ENCODE assay signal across 2 cellular contexts in the genomic region with DNA sequence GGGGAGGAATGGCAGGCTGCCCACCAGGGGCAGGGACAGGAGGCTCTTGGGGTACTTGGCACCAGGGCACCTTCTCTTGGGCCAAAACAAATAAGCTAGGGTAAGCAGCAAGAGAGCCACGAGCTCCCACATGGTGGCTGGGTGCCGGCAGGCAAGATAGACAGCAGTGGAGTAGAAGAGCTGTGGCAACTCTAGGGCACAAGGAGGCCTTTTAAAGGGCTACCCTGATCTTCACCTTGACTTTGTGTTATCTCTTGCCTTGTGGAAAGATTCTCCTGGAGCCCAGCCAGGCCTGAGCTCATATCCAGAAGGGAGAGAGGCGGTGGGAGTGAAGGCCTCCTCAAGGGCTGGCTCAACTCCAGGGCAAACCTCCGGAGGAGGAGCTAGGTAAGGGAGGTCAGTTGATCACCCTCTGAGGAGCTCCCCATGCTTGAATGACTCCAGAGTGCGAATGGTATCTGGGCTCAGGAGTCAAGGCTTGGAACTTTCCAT.
TF ChIP-seq lines count a peak whose summit lies in the region.

A gene with protein sequence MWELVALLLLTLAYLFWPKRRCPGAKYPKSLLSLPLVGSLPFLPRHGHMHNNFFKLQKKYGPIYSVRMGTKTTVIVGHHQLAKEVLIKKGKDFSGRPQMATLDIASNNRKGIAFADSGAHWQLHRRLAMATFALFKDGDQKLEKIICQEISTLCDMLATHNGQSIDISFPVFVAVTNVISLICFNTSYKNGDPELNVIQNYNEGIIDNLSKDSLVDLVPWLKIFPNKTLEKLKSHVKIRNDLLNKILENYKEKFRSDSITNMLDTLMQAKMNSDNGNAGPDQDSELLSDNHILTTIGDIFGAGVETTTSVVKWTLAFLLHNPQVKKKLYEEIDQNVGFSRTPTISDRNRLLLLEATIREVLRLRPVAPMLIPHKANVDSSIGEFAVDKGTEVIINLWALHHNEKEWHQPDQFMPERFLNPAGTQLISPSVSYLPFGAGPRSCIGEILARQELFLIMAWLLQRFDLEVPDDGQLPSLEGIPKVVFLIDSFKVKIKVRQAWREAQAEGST (minus strand): TSS at position 184 of the 492 bp plus-strand sequence. CDS start 52 bp downstream, at position 132.

TF ChIP-seq in liver, 16 proteins besides CTCF, POLR2A, EP300 and RAD21:
- TF ChIP-seq FOXA2 (IDR thresholded peaks at IDR 0.05): no peak
- no peak for TF ChIP-seq NR2F2 (IDR thresholded peaks at IDR 0.05)
- TF ChIP-seq HNF4G (IDR thresholded peaks at IDR 0.05): no peak
- TF ChIP-seq, protein P1, sequence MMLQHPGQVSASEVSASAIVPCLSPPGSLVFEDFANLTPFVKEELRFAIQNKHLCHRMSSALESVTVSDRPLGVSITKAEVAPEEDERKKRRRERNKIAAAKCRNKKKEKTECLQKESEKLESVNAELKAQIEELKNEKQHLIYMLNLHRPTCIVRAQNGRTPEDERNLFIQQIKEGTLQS (IDR thresholded peaks at IDR 0.05): no peak
- no peak for TF ChIP-seq YY1 (IDR thresholded peaks at IDR 0.05)
- TF ChIP-seq SP1 (IDR thresholded peaks at IDR 0.05): peak; percentile 13
- TF ChIP-seq HNF4A (conservative IDR thresholded peaks at IDR 0.05): peak in 1 of 2 donors; percentile 26
- no peak for TF ChIP-seq RXRA (IDR thresholded peaks at IDR 0.05)

TF ChIP-seq in HepG2, 621 proteins besides CTCF, POLR2A, EP300 and RAD21:
- TF ChIP-seq ARNTL (CRISPR knock-in tag; IDR thresholded peaks at IDR 0.05): no peak
- TF ChIP-seq TEAD3 (CRISPR knock-in tag; optimal IDR thresholded peaks at IDR 0.05; ENCODE audit: borderline replicate concordance): no peak
- no peak for TF ChIP-seq NFRKB (IDR thresholded peaks at IDR 0.05)
- no peak for TF ChIP-seq ZNF292 (CRISPR knock-in tag; IDR thresholded peaks at IDR 0.05; ENCODE audit: borderline replicate concordance, low read depth)
- no peak for TF ChIP-seq SKI (IDR thresholded peaks at IDR 0.05; ENCODE audit: partially characterized antibody)
- no peak for TF ChIP-seq HNRNPL (IDR thresholded peaks at IDR 0.05; ENCODE audit: low read depth, low read length)
- no peak for TF ChIP-seq ZNF547 (CRISPR knock-in tag; IDR thresholded peaks at IDR 0.05)
- TF ChIP-seq, protein P2, sequence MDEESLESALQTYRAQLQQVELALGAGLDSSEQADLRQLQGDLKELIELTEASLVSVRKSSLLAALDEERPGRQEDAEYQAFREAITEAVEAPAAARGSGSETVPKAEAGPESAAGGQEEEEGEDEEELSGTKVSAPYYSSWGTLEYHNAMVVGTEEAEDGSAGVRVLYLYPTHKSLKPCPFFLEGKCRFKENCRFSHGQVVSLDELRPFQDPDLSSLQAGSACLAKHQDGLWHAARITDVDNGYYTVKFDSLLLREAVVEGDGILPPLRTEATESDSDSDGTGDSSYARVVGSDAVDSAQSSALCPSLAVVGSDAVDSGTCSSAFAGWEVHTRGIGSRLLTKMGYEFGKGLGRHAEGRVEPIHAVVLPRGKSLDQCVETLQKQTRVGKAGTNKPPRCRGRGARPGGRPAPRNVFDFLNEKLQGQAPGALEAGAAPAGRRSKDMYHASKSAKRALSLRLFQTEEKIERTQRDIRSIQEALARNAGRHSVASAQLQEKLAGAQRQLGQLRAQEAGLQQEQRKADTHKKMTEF (CRISPR knock-in tag; IDR thresholded peaks at IDR 0.05): no peak
- TF ChIP-seq ZSCAN30 (CRISPR knock-in tag; IDR thresholded peaks at IDR 0.05): no peak
- no peak for TF ChIP-seq ZNF672 (CRISPR knock-in tag; IDR thresholded peaks at IDR 0.05)
- no peak for TF ChIP-seq TBX2 (CRISPR knock-in tag; IDR thresholded peaks at IDR 0.05; ENCODE audit: borderline replicate concordance)
- TF ChIP-seq, protein P3, sequence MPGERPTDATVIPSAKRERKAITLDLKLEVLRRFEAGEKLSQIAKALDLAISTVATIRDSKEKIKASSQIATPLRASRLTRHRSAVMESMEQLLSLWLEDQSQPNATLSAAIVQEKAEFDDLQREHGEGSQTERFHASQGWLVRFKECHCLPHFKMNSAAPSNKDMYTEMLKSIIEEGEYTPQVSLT (CRISPR knock-in tag; IDR thresholded peaks at IDR 0.05; ENCODE audit: borderline replicate concordance, low read depth): no peak
- no peak for TF ChIP-seq FOXC1 (CRISPR knock-in tag; IDR thresholded peaks at IDR 0.05; ENCODE audit: borderline replicate concordance)
TF ChIP-seq in HepG2: peak in this region for 0.
